Comparison of ENCODE assay signal across 1 cellular context in genomic region chr15:69056365-69056764, GRCh38.
A peak's percentile ranks its signal among the peaks of the same experiment; 100 is the strongest.
TF ChIP-seq lines count a peak whose summit lies in the region.

No MANE protein-coding gene starts in this region.

TF ChIP-seq in HEK293, 187 proteins besides CTCF, POLR2A, EP300 and RAD21:
- peak; percentile 88 for TF ChIP-seq REST (tag by site-specific recombination; IDR thresholded peaks at IDR 0.05)
- no peak for TF ChIP-seq ZNF223 (tag by site-specific recombination; IDR thresholded peaks at IDR 0.05)
- no peak for TF ChIP-seq ZNF398 (tag by site-specific recombination; IDR thresholded peaks at IDR 0.05)
- TF ChIP-seq ZNF600 (tag by site-specific recombination; IDR thresholded peaks at IDR 0.05): peak; percentile 37; the same call in 1 of the 2 replicates
- TF ChIP-seq ZNF341 (tag by site-specific recombination; IDR thresholded peaks at IDR 0.05; ENCODE audit: low read depth): peak; percentile 75
- TF ChIP-seq ZSCAN4 (tag by site-specific recombination; IDR thresholded peaks at IDR 0.05): no peak
- no peak for TF ChIP-seq KLF1 (tag by site-specific recombination; IDR thresholded peaks at IDR 0.05)
